In genomic region chr10:47314416-47314970, GRCh38 we compare ENCODE assay signal across 23 cellular contexts. TPM values are rescaled to one million over a fixed set of nuclear protein-coding genes. Genes with fewer than 3 reads are reported as not detected.
DNase-seq lines count a peak whose midpoint lies in the region; ATAC-seq and TF ChIP-seq lines count a peak whose summit lies in the region.
"Had no signal": no experiment of that assay in that cellular context is flagged by ENCODE, and none has a peak within 500 bp of the region (broad histone marks: within the 10 kb centered on the region; RNA-seq: fewer than 3 reads in every experiment).

No MANE protein-coding gene starts in this region.

- WGBS in sigmoid colon, 2 donors = 73 to 90% methylated on average over 9 of the region's 9 CpGs

- no peaks in the 10 kb centered on the region for H3K36me3 ChIP-seq in CD4-positive, CD25-positive, alpha-beta regulatory T cell (ENCODE audit: control insufficient read depth, insufficient read depth, low read length)
- H3K36me3 ChIP-seq in sigmoid colon (no peaks in the 10 kb centered on the region), gastrocnemius medialis (no peaks in the 10 kb centered on the region)
- H3K36me3 ChIP-seq: BLaER1, HAP-1 had no signal

- peak; percentile 17 for DNase-seq in activated naive CD8-positive, alpha-beta T cell treated with anti-CD3 and anti-CD28 coated beads, Interleukin-2, amount 10 ng/mL, durations not matched to agents 7 days and 5 days
- no peak for DNase-seq in activated naive CD8-positive, alpha-beta T cell treated with anti-CD3 and anti-CD28 coated beads, Interleukin-2, amount 50 U/mL, for 24 hours
- no peak for DNase-seq in CD4-positive, CD25-positive, alpha-beta regulatory T cell
- DNase-seq in chondrocyte (ENCODE audit: low spot score) (peak; percentile 75), sigmoid colon (peak; percentile 37), DMS153 (lab: John Stamatoyannopoulos, UW) (no peak), gastrocnemius medialis (no peak)
- DNase-seq: 8988T; Calu3; CD8-positive, alpha-beta T cell; DMS53; DND-41; EL had no signal

- no peaks in the 10 kb centered on the region for H3K9me3 Mint-ChIP-seq in activated naive CD8-positive, alpha-beta T cell treated with anti-CD3 and anti-CD28 coated beads, Interleukin-2, amount 10 ng/mL, durations not matched to agents 7 days and 5 days
- no peaks in the 10 kb centered on the region for H3K9me3 Mint-ChIP-seq in activated naive CD8-positive, alpha-beta T cell treated with anti-CD3 and anti-CD28 coated beads, Interleukin-2, amount 50 U/mL, for 24 hours
- peaks cover 0 to 2% (median 0%) of the 10 kb centered on the region in 7 donors for H3K9me3 Mint-ChIP-seq in CD4-positive, CD25-positive, alpha-beta regulatory T cell
- H3K9me3 Mint-ChIP-seq in chondrocyte (ENCODE audit: low read depth) = no peaks in the 10 kb centered on the region
- H3K9me3 Mint-ChIP-seq: CD8-positive, alpha-beta T cell had no signal

- H3K9me3 ChIP-seq in CD4-positive, CD25-positive, alpha-beta regulatory T cell (ENCODE audit: control insufficient read depth in 2 of 2, low read length in 2 of 2) = no peaks in the 10 kb centered on the region
- H3K9me3 ChIP-seq in sigmoid colon (no peaks in the 10 kb centered on the region), gastrocnemius medialis (no peaks in the 10 kb centered on the region)
- H3K9me3 ChIP-seq: BLaER1, HAP-1 had no signal

- in situ Hi-C loops in gastrocnemius medialis (cut with MboI; ENCODE audit: low sequenced_read_pairs in 4 of 4) = loop anchor here in 3 of 4 donors (10.0 kb wide), 3 partner anchors 260 to 290 kb away; no protein-coding TSS in a partner anchor

- no peak overlapping the region for H3K27ac Mint-ChIP-seq in activated naive CD8-positive, alpha-beta T cell treated with anti-CD3 and anti-CD28 coated beads, Interleukin-2, amount 10 ng/mL, durations not matched to agents 7 days and 5 days
- H3K27ac Mint-ChIP-seq in activated naive CD8-positive, alpha-beta T cell treated with anti-CD3 and anti-CD28 coated beads, Interleukin-2, amount 50 U/mL, for 24 hours = no peak overlapping the region
- H3K27ac Mint-ChIP-seq in CD4-positive, CD25-positive, alpha-beta regulatory T cell = peak overlapping the region in 2 of 3 donors; percentile 5 to 30
- no peak overlapping the region for H3K27ac Mint-ChIP-seq in chondrocyte (ENCODE audit: unreplicated experiment)
- H3K27ac Mint-ChIP-seq: CD8-positive, alpha-beta T cell had no signal

- no peaks in the 10 kb centered on the region for H3K27me3 Mint-ChIP-seq in activated naive CD8-positive, alpha-beta T cell treated with anti-CD3 and anti-CD28 coated beads, Interleukin-2, amount 10 ng/mL, durations not matched to agents 7 days and 5 days
- H3K27me3 Mint-ChIP-seq in activated naive CD8-positive, alpha-beta T cell treated with anti-CD3 and anti-CD28 coated beads, Interleukin-2, amount 50 U/mL, for 24 hours = no peaks in the 10 kb centered on the region
- peaks cover 5% of the 10 kb centered on the region for H3K27me3 Mint-ChIP-seq in CD4-positive, CD25-positive, alpha-beta regulatory T cell
- H3K27me3 Mint-ChIP-seq in chondrocyte (ENCODE audit: low read depth) = peaks cover 3% of the 10 kb centered on the region

- no peak overlapping the region for H3K27ac ChIP-seq in CD4-positive, CD25-positive, alpha-beta regulatory T cell (ENCODE audit: insufficient read depth, low read length, poor library complexity, severe bottlenecking)
- H3K27ac ChIP-seq in sigmoid colon (no peak overlapping the region), gastrocnemius medialis (no peak overlapping the region)
- H3K27ac ChIP-seq: BLaER1, HL-60 had no signal

- no peak for ATAC-seq in activated naive CD8-positive, alpha-beta T cell treated with anti-CD3 and anti-CD28 coated beads, Interleukin-2, amount 10 ng/mL, durations not matched to agents 7 days and 5 days (ENCODE audit: low read depth)
- ATAC-seq in activated naive CD8-positive, alpha-beta T cell treated with anti-CD3 and anti-CD28 coated beads, Interleukin-2, amount 50 U/mL, for 24 hours = no peak
- ATAC-seq in CD4-positive, CD25-positive, alpha-beta regulatory T cell (ENCODE audit: low read depth in 2 of 2) = no peak
- no peak for ATAC-seq in gastrocnemius medialis
- ATAC-seq: CD8-positive, alpha-beta T cell; GM12878 had no signal

- H3K27me3 ChIP-seq in CD4-positive, CD25-positive, alpha-beta regulatory T cell (ENCODE audit: control insufficient read depth, insufficient read depth, low read length) = no peaks in the 10 kb centered on the region
- no peaks in the 10 kb centered on the region for H3K27me3 ChIP-seq in sigmoid colon
- H3K27me3 ChIP-seq in gastrocnemius medialis = no peaks in the 10 kb centered on the region
- H3K27me3 ChIP-seq: BLaER1 had no signal

- H3K4me1 Mint-ChIP-seq in activated naive CD8-positive, alpha-beta T cell treated with anti-CD3 and anti-CD28 coated beads, Interleukin-2, amount 10 ng/mL, durations not matched to agents 7 days and 5 days = peaks cover 17% of the 10 kb centered on the region
- H3K4me1 Mint-ChIP-seq in activated naive CD8-positive, alpha-beta T cell treated with anti-CD3 and anti-CD28 coated beads, Interleukin-2, amount 50 U/mL, for 24 hours = peaks cover 14% of the 10 kb centered on the region
- peaks cover 0 to 20% (median 8%) of the 10 kb centered on the region in 4 donors for H3K4me1 Mint-ChIP-seq in CD4-positive, CD25-positive, alpha-beta regulatory T cell
- H3K4me1 Mint-ChIP-seq in chondrocyte (ENCODE audit: low read depth) = peaks cover 6% of the 10 kb centered on the region

- peaks cover 14% of the 10 kb centered on the region for H3K4me1 ChIP-seq in CD4-positive, CD25-positive, alpha-beta regulatory T cell (ENCODE audit: control insufficient read depth, insufficient read depth, low read length, poor library complexity, severe bottlenecking)
- H3K4me1 ChIP-seq in sigmoid colon = peaks cover 0 to 5% (median 1%) of the 10 kb centered on the region in 4 donors
- H3K4me1 ChIP-seq in gastrocnemius medialis = no peaks in the 10 kb centered on the region
- H3K4me1 ChIP-seq: HAP-1 had no signal

- no peak for TF ChIP-seq EP300 in sigmoid colon (IDR thresholded peaks at IDR 0.05)

- H3K4me3 Mint-ChIP-seq in activated naive CD8-positive, alpha-beta T cell treated with anti-CD3 and anti-CD28 coated beads, Interleukin-2, amount 10 ng/mL, durations not matched to agents 7 days and 5 days = no peak overlapping the region
- no peak overlapping the region for H3K4me3 Mint-ChIP-seq in activated naive CD8-positive, alpha-beta T cell treated with anti-CD3 and anti-CD28 coated beads, Interleukin-2, amount 50 U/mL, for 24 hours
- no peak overlapping the region for H3K4me3 Mint-ChIP-seq in CD4-positive, CD25-positive, alpha-beta regulatory T cell
- H3K4me3 Mint-ChIP-seq in chondrocyte (ENCODE audit: unreplicated experiment) = no peak overlapping the region
- H3K4me3 Mint-ChIP-seq: CD14-positive monocyte; CD8-positive, alpha-beta T cell had no signal

- no peak overlapping the region for H3K4me3 ChIP-seq in CD4-positive, CD25-positive, alpha-beta regulatory T cell (ENCODE audit: low read depth, low read length)
- H3K4me3 ChIP-seq in sigmoid colon (no peak overlapping the region), gastrocnemius medialis (no peak overlapping the region)
- H3K4me3 ChIP-seq: BLaER1, GM12878, HAP-1 had no signal

- TF ChIP-seq POLR2A in sigmoid colon (IDR thresholded peaks at IDR 0.05) = no peak
- TF ChIP-seq POLR2A in gastrocnemius medialis (IDR thresholded peaks at IDR 0.05) = no peak

- TF ChIP-seq CTCF in chondrocyte (IDR thresholded peaks at IDR 0.05) (no peak), sigmoid colon (IDR thresholded peaks at IDR 0.05) (no peak), gastrocnemius medialis (IDR thresholded peaks at IDR 0.05 in 4 of 5, conservative IDR thresholded peaks at IDR 0.05 in 1 of 5) (no peak)

- intact Hi-C loops in sigmoid colon (cut with DNase I) (no loop called here), gastrocnemius medialis (cut with DNase I; ENCODE audit: low total_unique reads) (no loop called here)

- H3K36me3 Mint-ChIP-seq in activated naive CD8-positive, alpha-beta T cell treated with anti-CD3 and anti-CD28 coated beads, Interleukin-2, amount 10 ng/mL, durations not matched to agents 7 days and 5 days = no peaks in the 10 kb centered on the region
- H3K36me3 Mint-ChIP-seq in activated naive CD8-positive, alpha-beta T cell treated with anti-CD3 and anti-CD28 coated beads, Interleukin-2, amount 50 U/mL, for 24 hours (ENCODE audit: low read depth) = no peaks in the 10 kb centered on the region
- no peaks in the 10 kb centered on the region for H3K36me3 Mint-ChIP-seq in CD4-positive, CD25-positive, alpha-beta regulatory T cell
- H3K36me3 Mint-ChIP-seq in chondrocyte (ENCODE audit: low read depth) = no peaks in the 10 kb centered on the region
- H3K36me3 Mint-ChIP-seq: CD14-positive monocyte; CD8-positive, alpha-beta T cell had no signal

- POLR2A ChIA-PET in activated naive CD8-positive, alpha-beta T cell treated with anti-CD3 and anti-CD28 coated beads, Interleukin-2, amount 10 ng/mL, durations not matched to agents 7 days and 5 days (lab: Charles Lee) = interaction anchor here (1.2 kb wide), 1 partner anchor 267 kb away, joined by 3 read pairs; no protein-coding TSS in a partner anchor

RNA-seq across cellular contexts. Expression of gene GDF2, which starts 7.8 kb away (rescaled TPM):
- not detected for total RNA-seq in activated naive CD8-positive, alpha-beta T cell treated with anti-CD3 and anti-CD28 coated beads, Interleukin-2, amount 10 ng/mL, durations not matched to agents 7 days and 5 days
- total RNA-seq in CD4-positive, CD25-positive, alpha-beta regulatory T cell = not detected
- not detected for polyA plus RNA-seq in CD4-positive, CD25-positive, alpha-beta regulatory T cell
- total RNA-seq in chondrocyte (not detected in 3 replicates), sigmoid colon (not detected), gastrocnemius medialis (not detected)
- polyA plus RNA-seq in sigmoid colon = not detected
- total RNA-seq: A673; Calu3; CD8-positive, alpha-beta T cell; G401; GM12878; H4; HT1080 had no signal
- polyA plus RNA-seq: AG04450, CD14-positive monocyte, GM12878 had no signal

RNA-seq across cellular contexts. Expression of gene GDF10, which starts 14.5 kb away (rescaled TPM):
- total RNA-seq in activated naive CD8-positive, alpha-beta T cell treated with anti-CD3 and anti-CD28 coated beads, Interleukin-2, amount 10 ng/mL, durations not matched to agents 7 days and 5 days = under 1 TPM; 0.11 TPM
- total RNA-seq in CD4-positive, CD25-positive, alpha-beta regulatory T cell = not detected
- polyA plus RNA-seq in CD4-positive, CD25-positive, alpha-beta regulatory T cell = not detected
- total RNA-seq in chondrocyte (0.31 to 3.2 TPM (median 0.67 TPM) in 3 replicates), sigmoid colon (10 to 100 TPM in 1 of 4 donors, 1 to 10 TPM in 3; 3.8 to 11.9 (median 4.9) TPM), gastrocnemius medialis (under 1 TPM; 0.20 to 0.72 (median 0.36) TPM)
- under 1 TPM in 1 of 3 donors, not detected in 2; 0.67 TPM for polyA plus RNA-seq in sigmoid colon
- total RNA-seq: Calu3, G401, GM12878, H4, HT1080 had no signal
- polyA plus RNA-seq: CD14-positive monocyte, GM12878 had no signal

RNA-seq across cellular contexts. Expression of gene RBP3, which starts 33.7 kb away (rescaled TPM):
- not detected for total RNA-seq in activated naive CD8-positive, alpha-beta T cell treated with anti-CD3 and anti-CD28 coated beads, Interleukin-2, amount 10 ng/mL, durations not matched to agents 7 days and 5 days
- total RNA-seq in CD4-positive, CD25-positive, alpha-beta regulatory T cell = not detected
- not detected for polyA plus RNA-seq in CD4-positive, CD25-positive, alpha-beta regulatory T cell
- total RNA-seq in chondrocyte (not detected in 3 replicates), sigmoid colon (not detected), gastrocnemius medialis (not detected)
- polyA plus RNA-seq in sigmoid colon = not detected
- total RNA-seq: A673; Calu3; CD8-positive, alpha-beta T cell; G401; GM12878; H4; HT1080 had no signal
- polyA plus RNA-seq: AG04450, CD14-positive monocyte, GM12878 had no signal

Comparison
In these comparisons a context has a peak if more than half of its experiments do, and no peak if none do; other contexts are left out.
1. DNase-seq: peak in activated naive CD8-positive, alpha-beta T cell treated with anti-CD3 and anti-CD28 coated beads, Interleukin-2, amount 10 ng/mL, durations not matched to agents 7 days and 5 days (single experiment), chondrocyte (single experiment) and sigmoid colon (single experiment); none in activated naive CD8-positive, alpha-beta T cell treated with anti-CD3 and anti-CD28 coated beads, Interleukin-2, amount 50 U/mL, for 24 hours (single experiment), CD4-positive, CD25-positive, alpha-beta regulatory T cell (0 of 3), DMS153 (single experiment) and gastrocnemius medialis (0 of 2).
2. H3K27ac Mint-ChIP-seq: peak in CD4-positive, CD25-positive, alpha-beta regulatory T cell (2 of 3); none in activated naive CD8-positive, alpha-beta T cell treated with anti-CD3 and anti-CD28 coated beads, Interleukin-2, amount 10 ng/mL, durations not matched to agents 7 days and 5 days (single experiment), activated naive CD8-positive, alpha-beta T cell treated with anti-CD3 and anti-CD28 coated beads, Interleukin-2, amount 50 U/mL, for 24 hours (single experiment) and chondrocyte (single experiment).